ENCODE assay signal across 9 cellular contexts in the genomic region with DNA sequence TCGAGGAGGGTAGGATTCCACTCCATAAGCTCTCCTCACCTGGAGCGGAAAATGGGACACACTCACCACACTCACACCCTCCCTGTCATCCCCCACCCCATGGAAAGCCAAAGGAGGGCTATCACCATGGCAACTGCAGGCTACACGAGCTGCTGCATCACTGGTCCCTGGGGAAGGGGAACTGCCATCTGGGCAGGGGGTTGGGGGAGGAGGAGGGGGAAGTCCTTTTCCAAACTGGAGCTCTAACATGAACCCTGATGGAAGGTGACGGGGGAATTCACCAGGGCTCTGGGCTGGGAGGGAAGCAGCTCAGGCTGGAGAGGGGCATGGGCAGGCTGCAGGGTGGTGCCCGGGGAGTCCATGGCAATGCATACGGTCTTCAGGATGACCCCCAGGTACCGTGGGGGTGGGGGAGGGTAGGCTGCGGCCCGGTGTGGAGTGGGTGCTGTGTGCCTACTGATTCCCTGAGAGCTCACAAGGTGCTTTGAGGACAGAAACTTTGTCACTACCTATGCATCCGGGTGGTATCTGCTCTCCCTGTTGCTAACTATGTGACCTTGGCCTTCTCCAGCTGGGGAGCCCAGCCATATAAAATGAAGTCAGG.
A peak's percentile ranks its signal among the peaks of the same experiment; 100 is the strongest.
DNase-seq lines count a peak whose midpoint lies in the region; ATAC-seq and TF ChIP-seq lines count a peak whose summit lies in the region.
"Had no signal": no experiment of that assay in that cellular context is flagged by ENCODE, and none has a peak within 500 bp of the region (broad histone marks: within the 10 kb centered on the region; RNA-seq: fewer than 3 reads in every experiment).

No MANE protein-coding gene starts in this region.

- WGBS in heart right ventricle, 2 donors: 52 to 60% methylated on average over 10 of the region's 10 CpGs

- no peaks in the 10 kb centered on the region for H3K36me3 ChIP-seq in heart right ventricle
- H3K36me3 ChIP-seq in SJSA1: no peaks in the 10 kb centered on the region
- H3K36me3 ChIP-seq in iPS-18a (ENCODE audit: control insufficient read depth, low read depth, low read length): no peaks in the 10 kb centered on the region
- H3K36me3 ChIP-seq in upper lobe of right lung: no peaks in the 10 kb centered on the region

- TF ChIP-seq CTCF in heart right ventricle (IDR thresholded peaks at IDR 0.05): no peak
- no peak for TF ChIP-seq CTCF in upper lobe of right lung (IDR thresholded peaks at IDR 0.05)

- H3K9me3 ChIP-seq in heart right ventricle: no peaks in the 10 kb centered on the region
- no peaks in the 10 kb centered on the region for H3K9me3 ChIP-seq in SJSA1 (replicated peaks)
- H3K9me3 ChIP-seq in iPS-18a (ENCODE audit: control insufficient read depth, low read depth, low read length): no peaks in the 10 kb centered on the region
- H3K9me3 ChIP-seq in upper lobe of right lung: no peaks in the 10 kb centered on the region

- H3K9ac ChIP-seq in iPS-18a (ENCODE audit: low read length): peak overlapping the region; percentile 36

- no peaks in the 10 kb centered on the region for H3K27me3 ChIP-seq in heart right ventricle
- H3K27me3 ChIP-seq in SJSA1 (replicated peaks): no peaks in the 10 kb centered on the region
- no peaks in the 10 kb centered on the region for H3K27me3 ChIP-seq in iPS-18a (ENCODE audit: control insufficient read depth, insufficient read depth, low read length)
- H3K27me3 ChIP-seq in upper lobe of right lung: no peaks in the 10 kb centered on the region

- H3K4me3 ChIP-seq in heart right ventricle: no peak overlapping the region
- H3K4me3 ChIP-seq in SJSA1: no peak overlapping the region
- H3K4me3 ChIP-seq in iPS-18a (ENCODE audit: low read length): no peak overlapping the region
- H3K4me3 ChIP-seq in upper lobe of right lung: no peak overlapping the region

- no peak for ATAC-seq in heart right ventricle
- ATAC-seq in Right ventricle myocardium inferior: no peak
- ATAC-seq in upper lobe of right lung: no peak
- ATAC-seq in GM21390 (IDR thresholded peaks at IDR 0.05; ENCODE audit: unreplicated experiment): no peak

- DNase-seq in heart right ventricle (peak in 1 of 2 donors; percentile 53), Right ventricle myocardium inferior (ENCODE audit: missing footprints) (no peak), SJSA1 (ENCODE audit: low read depth in 1 of 2, low spot score in 2 of 2) (no peak), upper lobe of right lung (no peak), cerebellum (ENCODE audit: low spot score) (no peak)
- no peak for DNase-seq in activated naive CD4-positive, alpha-beta T cell treated with Interleukin-2 at 50 U/mL for 16 hours

- peaks cover 37 to 86% (median 54%) of the 10 kb centered on the region in 9 donors for H3K4me1 ChIP-seq in heart right ventricle
- peaks cover 67% of the 10 kb centered on the region for H3K4me1 ChIP-seq in SJSA1 (replicated peaks)
- H3K4me1 ChIP-seq in iPS-18a (ENCODE audit: control insufficient read depth, low read depth, low read length): peaks cover 72% of the 10 kb centered on the region
- peaks cover 37% of the 10 kb centered on the region for H3K4me1 ChIP-seq in upper lobe of right lung

- peak overlapping the region in 9 of 10 donors; percentile 83 to 98 (median 92) for H3K27ac ChIP-seq in heart right ventricle
- peak overlapping the region; percentile 88 for H3K27ac ChIP-seq in SJSA1
- H3K27ac ChIP-seq in iPS-18a (ENCODE audit: low read length): peak overlapping the region; percentile 26
- peak overlapping the region; percentile 88 for H3K27ac ChIP-seq in upper lobe of right lung
- H3K27ac ChIP-seq: HL-60 had no signal

- intact Hi-C loops in heart right ventricle (cut with DNase I) (no loop called here), Right ventricle myocardium inferior (cut with DNase I) (no loop called here), upper lobe of right lung (cut with DNase I) (no loop called here)

Comparison
In these comparisons a context has a peak if more than half of its experiments do, and no peak if none do; other contexts are left out.
1. H3K27ac ChIP-seq: peak in every context shown above with its lines; median percentile 92 in heart right ventricle; 88 in SJSA1; 88 in upper lobe of right lung; 26 in iPS-18a.